ENCODE assay signal across 8 cellular contexts in the genomic region with DNA sequence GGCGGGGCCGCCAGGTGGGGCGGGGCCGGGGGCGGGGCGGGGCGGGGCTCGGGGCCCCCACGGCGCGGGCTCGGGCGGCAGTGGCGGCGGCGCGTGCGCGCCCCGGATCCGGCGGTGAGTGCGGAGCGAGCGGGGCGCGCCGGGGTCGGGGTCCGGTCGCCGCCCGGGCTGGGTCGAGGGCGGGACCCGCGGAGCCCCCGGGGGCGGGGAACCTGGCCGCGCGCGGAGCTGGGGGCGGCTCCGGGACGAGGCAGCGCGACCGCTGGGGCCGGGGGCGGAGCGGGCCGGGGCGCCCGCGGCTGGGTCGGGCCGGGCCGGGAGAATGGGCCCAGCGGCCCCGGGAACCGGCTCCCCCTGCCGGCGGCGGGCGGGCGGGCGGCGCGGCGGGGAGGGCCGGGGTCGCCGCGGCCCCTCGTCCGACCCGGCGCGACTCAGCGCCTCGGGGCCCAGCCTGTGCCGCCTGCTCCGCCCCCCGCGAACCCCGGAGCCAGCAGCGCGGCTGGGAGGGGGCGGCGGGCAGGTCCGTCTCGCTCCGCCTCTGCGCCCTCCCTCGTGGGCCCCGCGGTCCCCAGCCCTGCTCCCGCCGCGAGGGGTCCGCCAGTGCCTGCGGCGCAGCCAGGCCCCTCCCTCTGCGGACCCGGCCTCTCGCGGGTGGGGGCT. TPM values are rescaled to one million over a fixed set of nuclear protein-coding genes. Genes with fewer than 3 reads are reported as not detected.
DNase-seq lines count a peak whose midpoint lies in the region; ATAC-seq and TF ChIP-seq lines count a peak whose summit lies in the region.

No MANE protein-coding gene starts in this region.

- no peaks in the 10 kb centered on the region for H3K9me3 Mint-ChIP-seq in activated T-cell treated with anti-CD3 and anti-CD28 coated beads, Interleukin-2, amount 50 U/mL, for 4 hours

- H3K27me3 Mint-ChIP-seq in activated T-cell treated with anti-CD3 and anti-CD28 coated beads, Interleukin-2, amount 50 U/mL, for 4 hours (ENCODE audit: low read depth) = peaks cover 25% of the 10 kb centered on the region

- peaks cover 5% of the 10 kb centered on the region for H3K4me1 Mint-ChIP-seq in activated T-cell treated with anti-CD3 and anti-CD28 coated beads, Interleukin-2, amount 50 U/mL, for 4 hours (ENCODE audit: low read depth)

- no peaks in the 10 kb centered on the region for H3K36me3 Mint-ChIP-seq in activated T-cell treated with anti-CD3 and anti-CD28 coated beads, Interleukin-2, amount 50 U/mL, for 4 hours (ENCODE audit: insufficient read depth)

- peak; percentile 60 to 62 for ATAC-seq in activated T-cell treated with anti-CD3 and anti-CD28 coated beads, Interleukin-2, amount 50 U/mL, for 4 hours
- ATAC-seq in HG02981 (IDR thresholded peaks at IDR 0.05; ENCODE audit: unreplicated experiment) = no peak

- DNase-seq in 8988T = peak; percentile 95
- DNase-seq in GM10266 (ENCODE audit: extremely low spot score) = peak; percentile 79
- DNase-seq in activated T-cell treated with anti-CD3 and anti-CD28 coated beads, Interleukin-2, amount 50 U/mL, for 4 hours = no peak
- peak; percentile 68 for DNase-seq in left kidney (ENCODE audit: low read depth, low spot score)
- DNase-seq in NCI-H1930 (lab: John Stamatoyannopoulos, UW) = no peak
- no peak for DNase-seq in effector CD4-positive, alpha-beta T cell
- DNase-seq in NCI-H187 treated with DMSO at 0.1 percent for 48 hours (lab: John Stamatoyannopoulos, UW) = no peak

- H3K4me3 Mint-ChIP-seq in activated T-cell treated with anti-CD3 and anti-CD28 coated beads, Interleukin-2, amount 50 U/mL, for 4 hours = no peak overlapping the region

- TF ChIP-seq CTCF in GM10266 (IDR thresholded peaks at IDR 0.05; ENCODE audit: control insufficient read depth, insufficient read depth, low read depth, missing control alignments) = no peak

RNA-seq across cellular contexts. Expression of a gene that starts 3.1 kb away (rescaled TPM):
- total RNA-seq in activated T-cell treated with anti-CD3 and anti-CD28 coated beads, Interleukin-2, amount 50 U/mL, for 4 hours = 1 to 10 TPM; 2.3 to 4.3 (median 3.2) TPM

RNA-seq across cellular contexts. Expression of a gene that starts 21.4 kb away (rescaled TPM):
- 10 to 100 TPM; 11.4 to 14.3 (median 11.7) TPM for total RNA-seq in activated T-cell treated with anti-CD3 and anti-CD28 coated beads, Interleukin-2, amount 50 U/mL, for 4 hours

RNA-seq across cellular contexts. Expression of a gene that starts 46.5 kb away (rescaled TPM):
- under 1 TPM in 2 of 3 donors, not detected in 1; 0.16 to 0.18 TPM for total RNA-seq in activated T-cell treated with anti-CD3 and anti-CD28 coated beads, Interleukin-2, amount 50 U/mL, for 4 hours

Comparison
In these comparisons a context has a peak if more than half of its experiments do, and no peak if none do; other contexts are left out.
1. DNase-seq: peak in 8988T (single experiment), GM10266 (single experiment) and left kidney (single experiment); none in activated T-cell treated with anti-CD3 and anti-CD28 coated beads, Interleukin-2, amount 50 U/mL, for 4 hours (single experiment), NCI-H1930 (0 of 2), effector CD4-positive, alpha-beta T cell (single experiment) and NCI-H187 treated with DMSO at 0.1 percent for 48 hours (single experiment).